Comparison of ENCODE assay signal across 11 cellular contexts in the genomic region with DNA sequence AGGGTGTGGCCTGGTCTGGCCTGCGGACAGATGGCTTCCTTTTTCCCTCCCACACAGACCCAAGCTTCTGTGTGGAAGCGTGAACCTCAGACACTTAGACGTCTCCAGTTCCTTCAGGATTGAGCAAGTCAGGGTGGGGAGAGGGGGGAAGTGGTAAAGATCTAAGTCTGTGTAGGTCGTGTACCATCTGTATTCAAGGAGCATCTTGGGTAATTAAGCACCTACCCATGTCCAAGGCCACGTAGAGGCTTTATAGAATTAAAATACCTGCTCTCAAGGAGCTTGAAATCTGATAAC. TPM values are rescaled to one million over a fixed set of nuclear protein-coding genes. Genes with fewer than 3 reads are reported as not detected.
DNase-seq lines count a peak whose midpoint lies in the region; ATAC-seq and TF ChIP-seq lines count a peak whose summit lies in the region.
"Had no signal": no experiment of that assay in that cellular context is flagged by ENCODE, and none has a peak within 500 bp of the region (broad histone marks: within the 10 kb centered on the region; RNA-seq: fewer than 3 reads in every experiment).

No MANE protein-coding gene starts in this region.

- peaks cover 23% of the 10 kb centered on the region for H3K79me2 ChIP-seq in GM23248 (ENCODE audit: insufficient read depth)

- H4K20me1 ChIP-seq in GM23248 (ENCODE audit: insufficient read depth) = no peaks in the 10 kb centered on the region

- intact Hi-C loops in gastrocnemius medialis (cut with DNase I; ENCODE audit: low total_unique reads) = no loop called here

- H3K9me2 ChIP-seq in GM23248 (ENCODE audit: insufficient read depth) = no peaks in the 10 kb centered on the region

- peaks cover 26% of the 10 kb centered on the region for H3F3A ChIP-seq in GM23248 (ENCODE audit: insufficient read depth)

- H3K9ac ChIP-seq in GM23248 = 0 out of 2 replicates have a peak overlapping the region, but pooled peaks have one; percentile 6

- H2AFZ ChIP-seq in GM23248 = no peak overlapping the region

- no peak overlapping the region for H3K4me3 ChIP-seq in GM23248
- no peak overlapping the region for H3K4me3 ChIP-seq in gastroesophageal sphincter
- no peak overlapping the region for H3K4me3 ChIP-seq in gastrocnemius medialis

- WGBS in GM23248 (ENCODE audit: low coverage in 1 of 2, low lambda C conversion rate in 2 of 2, missing lambda C conversion rate in 2 of 2), 2 experiments = 18 to 22% methylated on average over 5 of the region's 5 CpGs
- 10 to 60% methylated on average over 1 to 2 of the region's 5 CpGs for WGBS in gastroesophageal sphincter (ENCODE audit: low coverage in 1 of 2), 2 donors

- H3K4me2 ChIP-seq in GM23248 (ENCODE audit: unreplicated experiment) = no peak overlapping the region

- no peak for TF ChIP-seq EP300 in gastroesophageal sphincter (IDR thresholded peaks at IDR 0.05)

- ATAC-seq in gastroesophageal sphincter = peak; percentile 69
- ATAC-seq in gastrocnemius medialis = peak; percentile 25 to 57
- ATAC-seq in HG02623 (IDR thresholded peaks at IDR 0.05; ENCODE audit: unreplicated experiment) = no peak

- H3K27ac ChIP-seq in GM23248 = peak overlapping the region; percentile 23; the same call in 1 of the 2 replicates
- peak overlapping the region in 3 of 4 donors; percentile 58 to 65 (median 64) for H3K27ac ChIP-seq in gastroesophageal sphincter
- peak overlapping the region; percentile 40 to 70 (median 50) for H3K27ac ChIP-seq in gastrocnemius medialis

- H3K4me1 ChIP-seq in GM23248 (ENCODE audit: insufficient read depth) = peaks cover 22% of the 10 kb centered on the region
- peaks cover 0 to 79% (median 29%) of the 10 kb centered on the region in 3 donors for H3K4me1 ChIP-seq in gastroesophageal sphincter
- H3K4me1 ChIP-seq in gastrocnemius medialis = peaks cover 33 to 37% of the 10 kb centered on the region in 2 donors

- TF ChIP-seq POLR2A in gastroesophageal sphincter (IDR thresholded peaks at IDR 0.05) (no peak), gastrocnemius medialis (IDR thresholded peaks at IDR 0.05) (no peak)

- DNase-seq in GM23248 = peak; percentile 69
- DNase-seq in SKM-1 treated with dmso at 0.1 percent for 144 hours (lab: John Stamatoyannopoulos, UW; ENCODE audit: unreplicated experiment) = peak; percentile 61
- DNase-seq in gastrocnemius medialis = peak in 1 of 2 donors; percentile 63
- no peak for DNase-seq in DMS53 (lab: John Stamatoyannopoulos, UW)
- no peak for DNase-seq in mesenteric fat pad (ENCODE audit: low spot score)
- DNase-seq in cerebellar nuclear complex (lab: John Stamatoyannopoulos, UW) = no peak
- DNase-seq: activated CD4-positive, alpha-beta T cell treated with anti-CD3 and anti-CD28 coated beads, Interleukin-2, amount 50 U/mL, for 4 hours; activated naive CD8-positive, alpha-beta T cell treated with anti-CD3 and anti-CD28 coated beads for 36 hours; effector CD8-positive, alpha-beta T cell had no signal

- in situ Hi-C loops in GM23248 (cut with MboI) = no loop called here
- in situ Hi-C loops in gastrocnemius medialis (cut with MboI; ENCODE audit: low sequenced_read_pairs in 4 of 4) = no loop called here

- H3K9me3 ChIP-seq in GM23248 (ENCODE audit: low read depth) (no peaks in the 10 kb centered on the region), gastroesophageal sphincter (no peaks in the 10 kb centered on the region), gastrocnemius medialis (no peaks in the 10 kb centered on the region)

- H3K27me3 ChIP-seq in GM23248 (replicated peaks; ENCODE audit: insufficient read depth) (no peaks in the 10 kb centered on the region), gastroesophageal sphincter (no peaks in the 10 kb centered on the region), gastrocnemius medialis (no peaks in the 10 kb centered on the region)

- TF ChIP-seq CTCF in gastroesophageal sphincter (IDR thresholded peaks at IDR 0.05) = no peak
- no peak for TF ChIP-seq CTCF in gastrocnemius medialis (IDR thresholded peaks at IDR 0.05 in 4 of 5, conservative IDR thresholded peaks at IDR 0.05 in 1 of 5)

- H3K36me3 ChIP-seq in GM23248 (ENCODE audit: low read depth) (peaks cover 21% of the 10 kb centered on the region; the same call in 1 of the 2 replicates), gastroesophageal sphincter (peaks cover 0 to 49% of the 10 kb centered on the region in 2 donors), gastrocnemius medialis (peaks cover 0 to 37% of the 10 kb centered on the region in 2 donors)

RNA-seq across cellular contexts. Expression of a gene that starts 1.7 kb away (rescaled TPM):
- 1.4 and 3.4 TPM in 2 replicates for total RNA-seq in GM23248 (2014; rRNA removed; shearing (Covaris generic))
- 1.9 and 2.4 TPM in 2 replicates for polyA plus RNA-seq in GM23248 (2016; fragmentation: Nextera tagmentation; extraction: Ambion mirVana)
- 1 to 10 TPM; 1.4 to 9.3 (median 2.3) TPM for total RNA-seq in gastroesophageal sphincter
- 10 to 100 TPM in 1 of 4 donors, 1 to 10 TPM in 2, under 1 TPM in 1; 0.78 to 22.7 (median 4.3) TPM for total RNA-seq in gastrocnemius medialis
- 5.7 TPM for total RNA-seq in mesenteric fat pad

RNA-seq across cellular contexts. Expression of a gene that starts 29.7 kb away (rescaled TPM):
- 97.3 and 109 TPM in 2 replicates for total RNA-seq in GM23248 (2014; rRNA removed; shearing (Covaris generic))
- polyA plus RNA-seq in GM23248 (2016; fragmentation: Nextera tagmentation; extraction: Ambion mirVana) = 51.7 and 52.7 TPM in 2 replicates
- total RNA-seq in gastroesophageal sphincter (100 to 1,000 TPM; 151 to 190 (median 170) TPM), gastrocnemius medialis (100 to 1,000 TPM in 1 of 4 donors, 10 to 100 TPM in 3; 66.0 to 116 (median 83.4) TPM), mesenteric fat pad (156 TPM)

RNA-seq across cellular contexts. Expression of a gene that starts 34.2 kb away (rescaled TPM):
- 13.0 and 37.9 TPM in 2 replicates for total RNA-seq in GM23248 (2014; rRNA removed; shearing (Covaris generic))
- 36.1 and 42.2 TPM in 2 replicates for polyA plus RNA-seq in GM23248 (2016; fragmentation: Nextera tagmentation; extraction: Ambion mirVana)
- 10 to 100 TPM; 26.4 to 30.9 (median 29.1) TPM for total RNA-seq in gastroesophageal sphincter
- 10 to 100 TPM; 37.6 to 47.5 (median 40.1) TPM for total RNA-seq in gastrocnemius medialis
- total RNA-seq in mesenteric fat pad = 32.7 TPM

RNA-seq across cellular contexts. Expression of a gene that starts 44.4 kb away (rescaled TPM):
- total RNA-seq in GM23248 (2014; rRNA removed; shearing (Covaris generic)) = 7.0 and 12.4 TPM in 2 replicates
- 15.0 and 15.7 TPM in 2 replicates for polyA plus RNA-seq in GM23248 (2016; fragmentation: Nextera tagmentation; extraction: Ambion mirVana)
- total RNA-seq in gastroesophageal sphincter = 10 to 100 TPM; 10.8 to 19.5 (median 11.7) TPM
- 1 to 10 TPM in 3 of 4 donors, under 1 TPM in 1; 0.82 to 2.0 (median 1.0) TPM for total RNA-seq in gastrocnemius medialis
- total RNA-seq in mesenteric fat pad = 7.2 TPM

RNA-seq across cellular contexts. Expression of a gene that starts 44.9 kb away (rescaled TPM):
- total RNA-seq in GM23248 (2014; rRNA removed; shearing (Covaris generic)) = 3.7 and 7.3 TPM in 2 replicates
- polyA plus RNA-seq in GM23248 (2016; fragmentation: Nextera tagmentation; extraction: Ambion mirVana) = 29.8 and 33.2 TPM in 2 replicates
- total RNA-seq in gastroesophageal sphincter = 10 to 100 TPM in 1 of 4 donors, 1 to 10 TPM in 3; 4.8 to 11.0 (median 7.8) TPM
- 10 to 100 TPM in 3 of 4 donors, 1 to 10 TPM in 1; 6.5 to 22.7 (median 17.9) TPM for total RNA-seq in gastrocnemius medialis
- total RNA-seq in mesenteric fat pad = 32.8 TPM

Comparison
In these comparisons a context has a peak if more than half of its experiments do, and no peak if none do; other contexts are left out.
1. DNase-seq: peak in GM23248 (single experiment) and SKM-1 treated with dmso at 0.1 percent for 144 hours (single experiment); none in DMS53 (single experiment), mesenteric fat pad (single experiment) and cerebellar nuclear complex (0 of 2).
2. Peak in every context shown above with its lines, with median percentiles within 50 percentile points of each other: H3K27ac ChIP-seq.